Comparison of ENCODE assay signal across 21 cellular contexts in genomic region chr10:131655101-131655849, GRCh38.
DNase-seq lines count a peak whose midpoint lies in the region; ATAC-seq, FAIRE-seq and TF ChIP-seq lines count a peak whose summit lies in the region.
"Had no signal": no experiment of that assay in that cellular context is flagged by ENCODE, and none has a peak within 500 bp of the region (broad histone marks: within the 10 kb centered on the region; RNA-seq: fewer than 3 reads in every experiment).

No MANE protein-coding gene starts in this region.

- H2AFZ ChIP-seq in H9 (ENCODE audit: low read length) (no peak overlapping the region), hepatocyte (no peak overlapping the region)

- no peak overlapping the region for H4K5ac ChIP-seq in H9 (ENCODE audit: insufficient read length, low read depth, low read length)

- TF ChIP-seq CTCF in H9 (conservative IDR thresholded peaks at IDR 0.05) = no peak
- no peak for TF ChIP-seq CTCF in hepatocyte (IDR thresholded peaks at IDR 0.05; ENCODE audit: poor library complexity)

- no peak overlapping the region for H2BK5ac ChIP-seq in H9 (ENCODE audit: insufficient read length, low read length)

- no peak overlapping the region for H3K18ac ChIP-seq in H9 (ENCODE audit: insufficient read length, low read depth, low read length)

- ATAC-seq in GM19324 (IDR thresholded peaks at IDR 0.05; ENCODE audit: low FRiP score, unreplicated experiment) = no peak
- ATAC-seq: activated CD4-positive, CD25-positive, alpha-beta regulatory T cell treated with anti-CD3 and anti-CD28 coated beads, Interleukin-2, amount 50 U/mL, for 24 hours; foreskin keratinocyte; left lung; stimulated activated memory B cell treated with anti-CD40 and anti-IgM and Interleukin-4, amounts not matched to agents 10 μg/mL and 1 μg/mL and 100 μg/mL, for 72 hours had no signal

- H2BK15ac ChIP-seq in H9 (ENCODE audit: low read depth, low read length) = no peak overlapping the region

- no peak overlapping the region for H3K56ac ChIP-seq in H9 (ENCODE audit: insufficient read length, low read depth, low read length)

- no peak overlapping the region for H3K23ac ChIP-seq in H9 (ENCODE audit: insufficient read length, low read depth, low read length)

- no peak overlapping the region for H3K4me3 Mint-ChIP-seq in H9
- H3K4me3 Mint-ChIP-seq: stimulated activated memory B cell treated with anti-CD40 and anti-IgM and Interleukin-4, amounts not matched to agents 10 μg/mL and 1 μg/mL and 100 μg/mL, for 72 hours had no signal

- H3K23me2 ChIP-seq in H9 (ENCODE audit: insufficient read length, low read depth, low read length, poor library complexity, severe bottlenecking) = no peaks in the 10 kb centered on the region

- no peak overlapping the region for H3T11ph ChIP-seq in H9 (ENCODE audit: low read length)

- no peak overlapping the region for H4K8ac ChIP-seq in H9 (replicated peaks; ENCODE audit: insufficient read length, low read depth, low read length)

- H3K9me3 Mint-ChIP-seq in H9 = peaks cover 6 to 7% of the 10 kb centered on the region in 2 experiments; a peak in 4 of 5 replicates

- peaks cover 9% of the 10 kb centered on the region; the same call in 1 of the 2 replicates for H3K4me1 ChIP-seq in H9 (ENCODE audit: insufficient read depth, low read length)
- H3K4me1 ChIP-seq in hepatocyte (ENCODE audit: insufficient read depth) = no peaks in the 10 kb centered on the region
- H3K4me1 ChIP-seq: foreskin keratinocyte, left lung, right atrium auricular region, tibial artery had no signal

- no peak overlapping the region for H2BK120ac ChIP-seq in H9 (ENCODE audit: low read depth, low read length, poor library complexity, severe bottlenecking)

- H3K27me3 ChIP-seq in H9 (ENCODE audit: insufficient read depth, low read length) = no peaks in the 10 kb centered on the region
- H3K27me3 ChIP-seq in hepatocyte = peaks cover 12% of the 10 kb centered on the region
- H3K27me3 ChIP-seq: foreskin keratinocyte, right atrium auricular region had no signal

- no peak overlapping the region for H3K4me3 ChIP-seq in hepatocyte
- H3K4me3 ChIP-seq: left lung, right atrium auricular region, SK-N-MC, tibial artery had no signal

- no peak overlapping the region for H2AK5ac ChIP-seq in H9 (ENCODE audit: insufficient read length, low read length)

- peaks cover 10% of the 10 kb centered on the region for H3K27me3 Mint-ChIP-seq in H9 (ENCODE audit: low read depth)

- DNase-seq in H9 (peak; percentile 33), RPMI8226 (peak; percentile 47), hepatocyte (ENCODE audit: low spot score) (peak; percentile 22), renal cortical epithelial cell (ENCODE audit: low read depth) (peak; percentile 90), RCC 7860 (ENCODE audit: low spot score) (no peak), hepatic stellate cell (ENCODE audit: low spot score) (no peak), NCI-H1092 treated with DMSO at 0.1 percent for 48 hours (lab: John Stamatoyannopoulos, UW) (no peak)
- DNase-seq: activated effector memory CD4-positive, alpha-beta T cell treated with Interleukin-2 at 50 U/mL for 16 hours; AML-193; DND-41; foreskin keratinocyte; Kasumi-1; NCI-H748 treated with DMSO at 0.1 percent for 48 hours; T1000 had no signal

- no peaks in the 10 kb centered on the region for H3K9me2 ChIP-seq in hepatocyte (replicated peaks; ENCODE audit: insufficient read depth)

- peak overlapping the region; percentile 55 to 82 (median 72); a peak in 3 of 7 replicates for H3K27ac Mint-ChIP-seq in H9
- H3K27ac Mint-ChIP-seq: stimulated activated memory B cell treated with anti-CD40 and anti-IgM and Interleukin-4, amounts not matched to agents 10 μg/mL and 1 μg/mL and 100 μg/mL, for 72 hours had no signal

- peaks cover 27 to 30% of the 10 kb centered on the region in 2 experiments for H3K4me1 Mint-ChIP-seq in H9
- H3K4me1 Mint-ChIP-seq: stimulated activated memory B cell treated with anti-CD40 and anti-IgM and Interleukin-4, amounts not matched to agents 10 μg/mL and 1 μg/mL and 100 μg/mL, for 72 hours had no signal

- H3K9me3 ChIP-seq in H9 (ENCODE audit: control insufficient read depth, low read depth, low read length) = no peaks in the 10 kb centered on the region
- no peaks in the 10 kb centered on the region for H3K9me3 ChIP-seq in hepatocyte (ENCODE audit: low read depth)
- H3K9me3 ChIP-seq: left lung, right atrium auricular region had no signal

- WGBS in H9 (ENCODE audit: extremely low coverage, insufficient read length, low lambda C conversion rate) = no CpG with 5 or more reads among the region's 16 CpGs
- WGBS in hepatocyte (ENCODE audit: low lambda C conversion rate, missing lambda C conversion rate) = 67% methylated on average over 16 of the region's 16 CpGs

- no peak overlapping the region for H4K91ac ChIP-seq in H9 (ENCODE audit: insufficient read length, low read depth, low read length)

- no peaks in the 10 kb centered on the region for H3K79me2 ChIP-seq in H9 (ENCODE audit: insufficient read depth, low read length)
- H3K79me2 ChIP-seq in hepatocyte = no peaks in the 10 kb centered on the region

- H2BK20ac ChIP-seq in H9 (ENCODE audit: low read depth, low read length, poor library complexity, severe bottlenecking) = no peak overlapping the region

- H3K36me3 Mint-ChIP-seq in H9 (ENCODE audit: insufficient read depth in 1 of 3, low read depth in 3 of 3) = peaks cover 0 to 6% (median 0%) of the 10 kb centered on the region in 3 experiments; a peak in 2 of 7 replicates
- H3K36me3 Mint-ChIP-seq: stimulated activated memory B cell treated with anti-CD40 and anti-IgM and Interleukin-4, amounts not matched to agents 10 μg/mL and 1 μg/mL and 100 μg/mL, for 72 hours had no signal

- no peak overlapping the region for H3K4me2 ChIP-seq in H9 (ENCODE audit: insufficient read depth, insufficient read length, low read length)
- no peak overlapping the region for H3K4me2 ChIP-seq in hepatocyte

- no peak for FAIRE-seq in RCC 7860 (lab: Jason Lieb, UNC)

- no peaks in the 10 kb centered on the region for H3K36me3 ChIP-seq in hepatocyte (replicated peaks; ENCODE audit: insufficient read depth, low read depth)
- H3K36me3 ChIP-seq: left lung, right atrium auricular region, tibial artery had no signal

- H4K20me1 ChIP-seq in H9 (ENCODE audit: control insufficient read depth, insufficient read depth, insufficient read length) (no peaks in the 10 kb centered on the region), hepatocyte (ENCODE audit: insufficient read depth, poor library complexity, severe bottlenecking) (no peaks in the 10 kb centered on the region)

- no peaks in the 10 kb centered on the region for H3K79me1 ChIP-seq in H9 (ENCODE audit: insufficient read depth, low read depth, low read length, poor library complexity, severe bottlenecking)

- no peak overlapping the region for H3K9ac ChIP-seq in H9 (ENCODE audit: extremely low read depth, insufficient read length, low read length)

- H3K14ac ChIP-seq in H9 (ENCODE audit: insufficient read depth, low read length) = no peak overlapping the region

- H2BK12ac ChIP-seq in H9 (ENCODE audit: insufficient read length, low read depth, low read length) = no peak overlapping the region

- H3K4ac ChIP-seq in H9 (ENCODE audit: low read depth, low read length) = no peak overlapping the region

- H3K27ac ChIP-seq in H9 (ENCODE audit: insufficient read length, low read depth, low read length) (no peak overlapping the region), hepatocyte (no peak overlapping the region)
- H3K27ac ChIP-seq: foreskin keratinocyte, left lung, right atrium auricular region, SK-N-MC, tibial artery had no signal

Comparison
In these comparisons a context has a peak if more than half of its experiments do, and no peak if none do; other contexts are left out.
1. DNase-seq: peak in H9 (single experiment), RPMI8226 (single experiment), hepatocyte (single experiment) and renal cortical epithelial cell (single experiment); none in RCC 7860 (single experiment), hepatic stellate cell (single experiment) and NCI-H1092 treated with DMSO at 0.1 percent for 48 hours (single experiment).